19 cellular contexts compared by ENCODE assay signal in the genomic region with DNA sequence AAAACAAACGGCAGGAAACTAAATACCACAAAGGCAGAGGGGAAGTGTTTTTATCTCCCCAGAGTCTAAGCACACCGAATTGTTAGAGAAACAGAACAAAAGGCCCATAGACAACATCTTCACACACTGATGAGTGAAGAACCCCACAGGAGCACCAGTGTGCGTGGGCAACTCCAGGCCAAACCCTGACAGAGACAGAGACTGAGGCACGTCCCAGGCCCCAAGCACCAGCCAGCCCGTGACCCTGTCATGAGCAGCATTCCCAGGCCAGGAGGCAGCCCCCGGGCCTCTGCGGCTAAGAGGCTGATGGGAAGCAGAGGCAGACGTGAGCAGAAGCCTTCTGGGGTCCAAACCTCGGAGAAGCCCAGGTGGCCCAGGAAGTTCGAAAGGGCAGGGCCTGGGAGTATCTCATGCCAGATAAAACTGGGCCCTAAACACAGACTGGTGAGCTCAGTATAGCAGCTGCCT.
DNase-seq lines count a peak whose midpoint lies in the region; ATAC-seq and TF ChIP-seq lines count a peak whose summit lies in the region.
"Had no signal": no experiment of that assay in that cellular context is flagged by ENCODE, and none has a peak within 500 bp of the region (broad histone marks: within the 10 kb centered on the region; RNA-seq: fewer than 3 reads in every experiment).

No MANE protein-coding gene starts in this region.

- intact Hi-C loops in CD8-positive, alpha-beta T cell (cut with DNase I, micrococcal nuclease) = no loop called here
- intact Hi-C loops in sciatic nerve (cut with DNase I) = no loop called here

- CTCF ChIA-PET in CD8-positive, alpha-beta T cell (lab: Charles Lee) = no interaction called here

- H3K9me3 ChIP-seq in CD8-positive, alpha-beta T cell (ENCODE audit: low read length) = no peaks in the 10 kb centered on the region
- peaks cover under 1% of the 10 kb centered on the region for H3K9me3 ChIP-seq in RWPE2 (ENCODE audit: severe bottlenecking)
- H3K9me3 ChIP-seq: heart left ventricle, upper lobe of right lung had no signal

- no peaks in the 10 kb centered on the region for H3K27me3 ChIP-seq in CD8-positive, alpha-beta T cell (ENCODE audit: insufficient read depth, low read length)
- no peaks in the 10 kb centered on the region for H3K27me3 ChIP-seq in RWPE2 (ENCODE audit: insufficient read depth, poor library complexity, severe bottlenecking)

- no peak for TF ChIP-seq CTCF in CD8-positive, alpha-beta T cell (IDR thresholded peaks at IDR 0.05)
- no peak for TF ChIP-seq CTCF in RWPE2 (IDR thresholded peaks at IDR 0.05; ENCODE audit: poor library complexity, severe bottlenecking)

- H3K4me3 ChIP-seq in CD8-positive, alpha-beta T cell (ENCODE audit: low read depth, low read length) = no peak overlapping the region
- H3K4me3 ChIP-seq in RWPE2 (ENCODE audit: severe bottlenecking) = no peak overlapping the region
- H3K4me3 ChIP-seq: heart left ventricle, upper lobe of right lung had no signal

- H3K27ac Mint-ChIP-seq in CD8-positive, alpha-beta T cell = peak overlapping the region; percentile 86

- no peaks in the 10 kb centered on the region for H3K36me3 ChIP-seq in CD8-positive, alpha-beta T cell (ENCODE audit: insufficient read depth, low read length)
- no peaks in the 10 kb centered on the region for H3K36me3 ChIP-seq in RWPE2 (ENCODE audit: low read depth)
- H3K36me3 ChIP-seq: heart left ventricle, upper lobe of right lung had no signal

- ATAC-seq in CD8-positive, alpha-beta T cell = no peak
- no peak; the same call in 2 of the 3 replicates for ATAC-seq in RWPE2 (ENCODE audit: low read depth)
- peak; percentile 80 for ATAC-seq in sciatic nerve
- no peak for ATAC-seq in left lobe of liver
- ATAC-seq: heart left ventricle, PC-3, upper lobe of right lung had no signal

- H3K4me1 Mint-ChIP-seq in CD8-positive, alpha-beta T cell (ENCODE audit: low read depth) = peaks cover 3% of the 10 kb centered on the region

- H3K27me3 Mint-ChIP-seq in CD8-positive, alpha-beta T cell (ENCODE audit: low read depth) = no peaks in the 10 kb centered on the region

- peaks cover 2% of the 10 kb centered on the region for H3K9me3 Mint-ChIP-seq in CD8-positive, alpha-beta T cell

- DNase-seq in CD8-positive, alpha-beta T cell = no peak
- DNase-seq in RWPE2 (ENCODE audit: low spot score) (no peak), left kidney (ENCODE audit: low read depth, low spot score) (peak; percentile 53), sciatic nerve (ENCODE audit: low spot score) (no peak), HCEC 1CT (no peak), NCI-H1105 (lab: John Stamatoyannopoulos, UW) (no peak), left lobe of liver (ENCODE audit: low spot score) (no peak)
- DNase-seq: activated CD4-positive, alpha-beta T cell treated with anti-CD3 and anti-CD28 coated beads, Interleukin-2, amount 50 U/mL, for 1 hour; activated gamma-delta T cell treated with Interleukin-2 at 50 U/mL for 16 hours; activated T-cell treated with anti-CD3 and anti-CD28 coated beads, Interleukin-2, amount 50 U/mL, for 4 hours; effector CD8-positive, alpha-beta T cell; heart left ventricle; NCI-H1048; NCI-H2171; NK-92 treated with Interleukin-12 subunit alpha and Interleukin-12 subunit beta, amount 100 ng/mL, for 24 hours; PC-3; Right ventricle myocardium superior; upper lobe of right lung had no signal

- H3K4me1 ChIP-seq in CD8-positive, alpha-beta T cell (ENCODE audit: insufficient read depth, low read length) = no peaks in the 10 kb centered on the region
- no peaks in the 10 kb centered on the region for H3K4me1 ChIP-seq in RWPE2 (ENCODE audit: insufficient read depth, poor library complexity, severe bottlenecking)
- H3K4me1 ChIP-seq: upper lobe of right lung had no signal

- no peak overlapping the region for H3K4me3 Mint-ChIP-seq in CD8-positive, alpha-beta T cell
- H3K4me3 Mint-ChIP-seq: activated T-cell treated with anti-CD3 and anti-CD28 coated beads, Interleukin-2, amount 50 U/mL, for 4 hours had no signal

- no peaks in the 10 kb centered on the region for H3K36me3 Mint-ChIP-seq in CD8-positive, alpha-beta T cell

- POLR2A ChIA-PET in CD8-positive, alpha-beta T cell (lab: Charles Lee) = no interaction called here

- H3K27ac ChIP-seq in CD8-positive, alpha-beta T cell (ENCODE audit: low read depth, low read length) = no peak overlapping the region
- peak overlapping the region; percentile 18 for H3K27ac ChIP-seq in RWPE2 (ENCODE audit: poor library complexity, severe bottlenecking)
- H3K27ac ChIP-seq: C4-2B, heart left ventricle, upper lobe of right lung had no signal
